ENCODE assay signal across 12 cellular contexts in genomic region chr17:48113201-48113676, GRCh38. TPM values are rescaled to one million over a fixed set of nuclear protein-coding genes. Genes with fewer than 3 reads are reported as not detected.
DNase-seq lines count a peak whose midpoint lies in the region; ATAC-seq, FAIRE-seq and TF ChIP-seq lines count a peak whose summit lies in the region.
"Had no signal": no experiment of that assay in that cellular context is flagged by ENCODE, and none has a peak within 500 bp of the region (broad histone marks: within the 10 kb centered on the region; RNA-seq: fewer than 3 reads in every experiment).

No MANE protein-coding gene starts in this region.

- H3K27me3 ChIP-seq in left ventricle myocardium inferior (ENCODE audit: low read depth) = no peaks in the 10 kb centered on the region

- peaks cover 3% of the 10 kb centered on the region for H3K9me3 Mint-ChIP-seq in activated naive CD8-positive, alpha-beta T cell treated with anti-CD3 and anti-CD28 coated beads for 36 hours
- H3K9me3 Mint-ChIP-seq: HFFc6 had no signal

- no peak overlapping the region for H3K4me3 ChIP-seq in left ventricle myocardium inferior
- H3K4me3 ChIP-seq: A549, coronary artery had no signal

- peak overlapping the region; percentile 51 for H3K4me3 Mint-ChIP-seq in activated naive CD8-positive, alpha-beta T cell treated with anti-CD3 and anti-CD28 coated beads for 36 hours
- H3K4me3 Mint-ChIP-seq: HFFc6 had no signal

- intact Hi-C loops in Right ventricle myocardium inferior (cut with DNase I) = no loop called here
- intact Hi-C loops in left ventricle myocardium inferior (cut with micrococcal nuclease) = no loop called here

- H3K27me3 Mint-ChIP-seq in activated naive CD8-positive, alpha-beta T cell treated with anti-CD3 and anti-CD28 coated beads for 36 hours = no peaks in the 10 kb centered on the region

- TF ChIP-seq CTCF in left ventricle myocardium inferior (IDR thresholded peaks at IDR 0.05; ENCODE audit: borderline replicate concordance) = no peak

- ATAC-seq in Right ventricle myocardium inferior (peak; percentile 42), GM19467 (IDR thresholded peaks at IDR 0.05; ENCODE audit: unreplicated experiment) (no peak)
- ATAC-seq in stimulated activated naive CD8-positive, alpha-beta T cell treated with anti-CD3 and anti-CD28 coated beads, Interleukin-15, Interleukin-2, amounts not matched to agents 100 U/mL and 50 U/mL, for 24 hours = no peak
- ATAC-seq: A549 had no signal

- H3K27ac ChIP-seq in left ventricle myocardium inferior (replicated peaks) = no peak overlapping the region
- H3K27ac ChIP-seq: A549 had no signal

- peaks cover 55% of the 10 kb centered on the region for H3K36me3 ChIP-seq in left ventricle myocardium inferior

- FAIRE-seq in RCC 7860 (lab: Jason Lieb, UNC) = no peak
- FAIRE-seq: A549 had no signal

- H3K4me1 Mint-ChIP-seq in activated naive CD8-positive, alpha-beta T cell treated with anti-CD3 and anti-CD28 coated beads for 36 hours = peaks cover 46% of the 10 kb centered on the region

- DNase-seq in Right ventricle myocardium inferior (ENCODE audit: missing footprints) (no peak), left ventricle myocardium inferior (no peak), SIG-M5 treated with dmso at 0.1 percent for 504 hours (lab: John Stamatoyannopoulos, UW; ENCODE audit: unreplicated experiment) (peak; percentile 99), dermis blood vessel endothelial cell (no peak), RCC 7860 (ENCODE audit: low spot score) (no peak)
- DNase-seq in activated naive CD8-positive, alpha-beta T cell treated with anti-CD3 and anti-CD28 coated beads for 36 hours = peak; percentile 48
- DNase-seq in stimulated activated naive CD8-positive, alpha-beta T cell treated with anti-CD3 and anti-CD28 coated beads, Interleukin-15, Interleukin-2, amounts not matched to agents 100 U/mL and 50 U/mL, for 24 hours = peak; percentile 27
- DNase-seq: HFFc6, RPMI8226 had no signal

- H3K36me3 Mint-ChIP-seq in activated naive CD8-positive, alpha-beta T cell treated with anti-CD3 and anti-CD28 coated beads for 36 hours = peaks cover 31% of the 10 kb centered on the region

- H3K9me3 ChIP-seq in left ventricle myocardium inferior (replicated peaks) = no peaks in the 10 kb centered on the region
- H3K9me3 ChIP-seq: A549 had no signal

- peaks cover 25% of the 10 kb centered on the region for H3K4me1 ChIP-seq in left ventricle myocardium inferior

- peak overlapping the region; percentile 89 for H3K27ac Mint-ChIP-seq in activated naive CD8-positive, alpha-beta T cell treated with anti-CD3 and anti-CD28 coated beads for 36 hours
- H3K27ac Mint-ChIP-seq: HFFc6 had no signal

RNA-seq across cellular contexts. Expression of gene SNX11, which starts 5.7 kb away (rescaled TPM):
- total RNA-seq in Right ventricle myocardium inferior = 10.5 TPM
- 11.3 TPM for total RNA-seq in left ventricle myocardium inferior
- 10 to 100 TPM; 32.0 to 33.1 TPM for total RNA-seq in activated naive CD8-positive, alpha-beta T cell treated with anti-CD3 and anti-CD28 coated beads for 36 hours
- 14.0 and 15.9 TPM in 2 replicates for total RNA-seq in dermis blood vessel endothelial cell

RNA-seq across cellular contexts. Expression of gene CBX1, which starts 12.0 kb away (rescaled TPM):
- total RNA-seq in Right ventricle myocardium inferior (40.0 TPM), left ventricle myocardium inferior (33.0 TPM), dermis blood vessel endothelial cell (65.7 and 81.3 TPM in 2 replicates)
- 10 to 100 TPM; 60.3 to 60.5 TPM for total RNA-seq in activated naive CD8-positive, alpha-beta T cell treated with anti-CD3 and anti-CD28 coated beads for 36 hours

Comparison
In these comparisons a context has a peak if more than half of its experiments do, and no peak if none do; other contexts are left out.
1. DNase-seq: peak in SIG-M5 treated with dmso at 0.1 percent for 504 hours (single experiment), activated naive CD8-positive, alpha-beta T cell treated with anti-CD3 and anti-CD28 coated beads for 36 hours (single experiment) and stimulated activated naive CD8-positive, alpha-beta T cell treated with anti-CD3 and anti-CD28 coated beads, Interleukin-15, Interleukin-2, amounts not matched to agents 100 U/mL and 50 U/mL, for 24 hours (single experiment); none in Right ventricle myocardium inferior (single experiment), left ventricle myocardium inferior (single experiment), dermis blood vessel endothelial cell (single experiment) and RCC 7860 (single experiment).